Comparison of ENCODE assay signal across 14 cellular contexts in genomic region chr17:15279011-15279477, GRCh38. TPM values are rescaled to one million over a fixed set of nuclear protein-coding genes. Genes with fewer than 3 reads are reported as not detected.
DNase-seq lines count a peak whose midpoint lies in the region; ATAC-seq, FAIRE-seq and TF ChIP-seq lines count a peak whose summit lies in the region.
"Had no signal": no experiment of that assay in that cellular context is flagged by ENCODE, and none has a peak within 500 bp of the region (broad histone marks: within the 10 kb centered on the region; RNA-seq: fewer than 3 reads in every experiment).

No MANE protein-coding gene starts in this region.

- no peak for TF ChIP-seq CTCF in Panc1 (IDR thresholded peaks at IDR 0.05)
- TF ChIP-seq CTCF in pancreas (IDR thresholded peaks at IDR 0.05): no peak

- H3K9me3 ChIP-seq in Panc1 (ENCODE audit: control insufficient read depth, insufficient read depth, low read depth, low read length): no peaks in the 10 kb centered on the region
- H3K9me3 ChIP-seq in pancreas: no peaks in the 10 kb centered on the region

- intact Hi-C loops in Panc1 (cut with micrococcal nuclease; ENCODE audit: unreplicated experiment): no loop called here
- intact Hi-C loops in pancreas (cut with DNase I): no loop called here

- H3K27ac ChIP-seq in Panc1 (ENCODE audit: low read length) (no peak overlapping the region), pancreas (no peak overlapping the region)

- POLR2A ChIA-PET in Panc1 (lab: Charles Lee): no interaction called here

- 25 to 27% methylated on average over 2 of the region's 2 CpGs for WGBS in pancreas, 2 donors

- ATAC-seq in Panc1: no peak
- ATAC-seq in esophagus mucosa: peak; percentile 94
- no peak for ATAC-seq in pancreas
- ATAC-seq: T-cell had no signal

- H3K27me3 ChIP-seq in Panc1 (ENCODE audit: control insufficient read depth, insufficient read depth, low read length) (no peaks in the 10 kb centered on the region), pancreas (no peaks in the 10 kb centered on the region)

- H3K36me3 ChIP-seq in Panc1 (ENCODE audit: control insufficient read depth, insufficient read depth, low read length): no peaks in the 10 kb centered on the region
- no peaks in the 10 kb centered on the region for H3K36me3 ChIP-seq in pancreas

- CTCF ChIA-PET in Panc1 (lab: Charles Lee): interaction anchor here (0.7 kb wide), 1 partner anchor 230 kb away, joined by 3 read pairs; no protein-coding TSS in a partner anchor

- DNase-seq in EL: peak; percentile 90
- peak; percentile 78 for DNase-seq in Panc1 (ENCODE audit: low read depth, low spot score)
- DNase-seq in renal cortical epithelial cell (ENCODE audit: low read depth): peak; percentile 72
- no peak for DNase-seq in cerebellar cortex (ENCODE audit: low spot score)
- no peak for DNase-seq in DMS153 (lab: John Stamatoyannopoulos, UW)
- DNase-seq in NCI-H526 (lab: John Stamatoyannopoulos, UW): no peak
- DNase-seq in pancreas: no peak
- DNase-seq: activated CD4-positive, alpha-beta T cell treated with anti-CD3 and anti-CD28 coated beads, Interleukin-2, amount 50 U/mL, for 48 hours; activated naive CD4-positive, alpha-beta T cell treated with anti-CD3 and anti-CD28 coated beads, Interleukin-2, amount 50 U/mL, for 16 hours; KBM-7; NCI-H1930; T-cell had no signal

- in situ Hi-C loops in Panc1 (cut with HindIII; ENCODE audit: low pct_unique_long_range_greater_than_20kb, low sequenced_read_pairs): no loop called here

- FAIRE-seq in pancreas (lab: Jason Lieb, UNC): no peak
- FAIRE-seq: D721Med had no signal

- no peak overlapping the region for H3K4me3 ChIP-seq in Panc1 (ENCODE audit: low read depth in 2 of 2, low read length in 2 of 2)
- H3K4me3 ChIP-seq in pancreas: no peak overlapping the region

- BruUV-seq in Panc1 (replicated peaks; lab: Mats Ljungman, UMichigan): no TSS peak

- H3K4me1 ChIP-seq in Panc1 (ENCODE audit: control insufficient read depth, insufficient read depth, low read length) (no peaks in the 10 kb centered on the region), pancreas (no peaks in the 10 kb centered on the region)

RNA-seq across cellular contexts. Expression of gene PMP22, which starts 13.9 kb away (rescaled TPM):
- total RNA-seq in Panc1 (2021; ENCODE audit: unreplicated experiment) (6.0 TPM), esophagus mucosa (6.3 TPM), renal cortical epithelial cell (1.2 and 3.1 TPM in 2 replicates), pancreas (10 to 100 TPM in 3 of 6 donors, 1 to 10 TPM in 3; 5.8 to 24.8 (median 10.5) TPM)
- 6.6 TPM for polyA plus RNA-seq in Panc1 (2012; ENCODE audit: insufficient read length)
- polyA plus RNA-seq in pancreas: 10 to 100 TPM in 1 of 2 donors, 1 to 10 TPM in 1; 6.7 to 13.9 TPM

Comparison
In these comparisons a context has a peak if more than half of its experiments do, and no peak if none do; other contexts are left out.
1. DNase-seq: peak in EL (single experiment), Panc1 (single experiment) and renal cortical epithelial cell (single experiment); none in cerebellar cortex (single experiment), DMS153 (single experiment), NCI-H526 (0 of 2) and pancreas (0 of 6).